2 cellular contexts compared by ENCODE assay signal in the genomic region with DNA sequence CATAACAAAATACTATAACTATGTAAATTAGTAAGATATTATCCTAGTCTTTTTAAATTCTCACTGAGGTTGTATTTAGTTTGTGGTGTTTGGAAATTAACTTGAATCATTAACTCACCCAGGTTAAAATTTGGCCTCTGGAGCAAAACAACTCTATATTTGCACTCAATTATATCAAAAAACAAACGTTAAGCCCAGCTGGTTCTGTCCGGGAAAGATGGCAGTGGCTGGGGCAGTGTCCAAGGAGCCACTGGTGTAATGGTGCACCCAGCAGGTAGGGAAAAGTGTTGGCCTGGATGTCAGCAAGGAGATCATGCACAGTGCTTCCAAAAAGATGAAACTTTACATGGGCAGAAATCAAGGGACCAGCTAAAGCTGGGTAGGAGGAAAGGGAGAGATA.
TF ChIP-seq lines count a peak whose summit lies in the region.

No MANE protein-coding gene starts in this region.

TF ChIP-seq in liver, 16 proteins besides CTCF, POLR2A, EP300 and RAD21 (continued from another document):
- TF ChIP-seq, protein P1, sequence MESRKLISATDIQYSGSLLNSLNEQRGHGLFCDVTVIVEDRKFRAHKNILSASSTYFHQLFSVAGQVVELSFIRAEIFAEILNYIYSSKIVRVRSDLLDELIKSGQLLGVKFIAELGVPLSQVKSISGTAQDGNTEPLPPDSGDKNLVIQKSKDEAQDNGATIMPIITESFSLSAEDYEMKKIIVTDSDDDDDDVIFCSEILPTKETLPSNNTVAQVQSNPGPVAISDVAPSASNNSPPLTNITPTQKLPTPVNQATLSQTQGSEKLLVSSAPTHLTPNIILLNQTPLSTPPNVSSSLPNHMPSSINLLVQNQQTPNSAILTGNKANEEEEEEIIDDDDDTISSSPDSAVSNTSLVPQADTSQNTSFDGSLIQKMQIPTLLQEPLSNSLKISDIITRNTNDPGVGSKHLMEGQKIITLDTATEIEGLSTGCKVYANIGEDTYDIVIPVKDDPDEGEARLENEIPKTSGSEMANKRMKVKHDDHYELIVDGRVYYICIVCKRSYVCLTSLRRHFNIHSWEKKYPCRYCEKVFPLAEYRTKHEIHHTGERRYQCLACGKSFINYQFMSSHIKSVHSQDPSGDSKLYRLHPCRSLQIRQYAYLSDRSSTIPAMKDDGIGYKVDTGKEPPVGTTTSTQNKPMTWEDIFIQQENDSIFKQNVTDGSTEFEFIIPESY (IDR thresholded peaks at IDR 0.05), result peak; percentile 23
- TF ChIP-seq, protein P2, sequence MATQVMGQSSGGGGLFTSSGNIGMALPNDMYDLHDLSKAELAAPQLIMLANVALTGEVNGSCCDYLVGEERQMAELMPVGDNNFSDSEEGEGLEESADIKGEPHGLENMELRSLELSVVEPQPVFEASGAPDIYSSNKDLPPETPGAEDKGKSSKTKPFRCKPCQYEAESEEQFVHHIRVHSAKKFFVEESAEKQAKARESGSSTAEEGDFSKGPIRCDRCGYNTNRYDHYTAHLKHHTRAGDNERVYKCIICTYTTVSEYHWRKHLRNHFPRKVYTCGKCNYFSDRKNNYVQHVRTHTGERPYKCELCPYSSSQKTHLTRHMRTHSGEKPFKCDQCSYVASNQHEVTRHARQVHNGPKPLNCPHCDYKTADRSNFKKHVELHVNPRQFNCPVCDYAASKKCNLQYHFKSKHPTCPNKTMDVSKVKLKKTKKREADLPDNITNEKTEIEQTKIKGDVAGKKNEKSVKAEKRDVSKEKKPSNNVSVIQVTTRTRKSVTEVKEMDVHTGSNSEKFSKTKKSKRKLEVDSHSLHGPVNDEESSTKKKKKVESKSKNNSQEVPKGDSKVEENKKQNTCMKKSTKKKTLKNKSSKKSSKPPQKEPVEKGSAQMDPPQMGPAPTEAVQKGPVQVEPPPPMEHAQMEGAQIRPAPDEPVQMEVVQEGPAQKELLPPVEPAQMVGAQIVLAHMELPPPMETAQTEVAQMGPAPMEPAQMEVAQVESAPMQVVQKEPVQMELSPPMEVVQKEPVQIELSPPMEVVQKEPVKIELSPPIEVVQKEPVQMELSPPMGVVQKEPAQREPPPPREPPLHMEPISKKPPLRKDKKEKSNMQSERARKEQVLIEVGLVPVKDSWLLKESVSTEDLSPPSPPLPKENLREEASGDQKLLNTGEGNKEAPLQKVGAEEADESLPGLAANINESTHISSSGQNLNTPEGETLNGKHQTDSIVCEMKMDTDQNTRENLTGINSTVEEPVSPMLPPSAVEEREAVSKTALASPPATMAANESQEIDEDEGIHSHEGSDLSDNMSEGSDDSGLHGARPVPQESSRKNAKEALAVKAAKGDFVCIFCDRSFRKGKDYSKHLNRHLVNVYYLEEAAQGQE (IDR thresholded peaks at IDR 0.05), result no peak
- no peak for TF ChIP-seq TAF1 (conservative IDR thresholded peaks at IDR 0.05)
- no peak for TF ChIP-seq EGR1 (IDR thresholded peaks at IDR 0.05; ENCODE audit: low read depth in 2 of 2)
- TF ChIP-seq FOXA2 (IDR thresholded peaks at IDR 0.05), result no peak

TF ChIP-seq in HepG2, 621 proteins besides CTCF, POLR2A, EP300 and RAD21 (continued from another document):
- TF ChIP-seq HNRNPUL1 (IDR thresholded peaks at IDR 0.05; ENCODE audit: low read depth, low read length), result no peak
- TF ChIP-seq NR2F6 (IDR thresholded peaks at IDR 0.05), result no peak
- TF ChIP-seq NR2F6 (CRISPR knock-in tag; IDR thresholded peaks at IDR 0.05), result no peak
- no peak for TF ChIP-seq ZNF788 (CRISPR knock-in tag; IDR thresholded peaks at IDR 0.05; ENCODE audit: borderline replicate concordance)
- no peak for TF ChIP-seq BORCS8-MEF2B (CRISPR knock-in tag; IDR thresholded peaks at IDR 0.05)
- no peak for TF ChIP-seq SSRP1 (CRISPR knock-in tag; IDR thresholded peaks at IDR 0.05)
- no peak for TF ChIP-seq ZNF282 (IDR thresholded peaks at IDR 0.05; ENCODE audit: partially characterized antibody)
- TF ChIP-seq SKI (IDR thresholded peaks at IDR 0.05; ENCODE audit: partially characterized antibody), result no peak
- TF ChIP-seq NR2F2 (IDR thresholded peaks at IDR 0.05; ENCODE audit: borderline replicate concordance, low read depth), result no peak
